Comparison of ENCODE assay signal across 20 cellular contexts in the genomic region with DNA sequence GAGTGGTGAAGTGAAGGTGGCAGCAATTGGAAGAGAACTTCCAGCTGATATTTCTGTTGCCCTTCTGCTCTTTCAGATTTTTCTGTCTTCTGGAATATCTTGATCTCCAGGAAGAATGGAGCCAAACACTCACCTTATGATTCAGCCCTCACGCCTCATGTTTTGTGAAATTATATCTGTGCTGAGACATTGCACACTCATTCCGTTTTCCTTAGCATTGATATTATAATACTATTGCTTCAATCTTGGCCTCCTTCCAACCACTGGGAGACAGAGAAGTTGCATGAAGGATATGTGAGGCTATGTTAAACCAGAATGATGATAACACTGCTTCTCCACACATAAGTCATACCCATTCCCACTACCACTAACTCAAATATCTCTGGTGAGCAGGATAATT.
DNase-seq lines count a peak whose midpoint lies in the region; TF ChIP-seq lines count a peak whose summit lies in the region.
"Had no signal": no experiment of that assay in that cellular context is flagged by ENCODE, and none has a peak within 500 bp of the region (broad histone marks: within the 10 kb centered on the region; RNA-seq: fewer than 3 reads in every experiment).

No MANE protein-coding gene starts in this region.

- H3K4me3 ChIP-seq in epithelial cell of esophagus (ENCODE audit: low read length), result no peak overlapping the region
- H3K4me3 ChIP-seq in trophoblast cell (ENCODE audit: low read depth, low read length), result no peak overlapping the region
- H3K4me3 ChIP-seq: ascending aorta, HAP-1, heart right ventricle, thoracic aorta had no signal

- no peak overlapping the region for H2BK120ac ChIP-seq in trophoblast cell (ENCODE audit: insufficient read depth, low read length, poor library complexity)

- H3K79me2 ChIP-seq in trophoblast cell (ENCODE audit: control insufficient read depth, insufficient read depth, low read length, poor library complexity), result peaks cover 2% of the 10 kb centered on the region

- no peak overlapping the region for H3K18ac ChIP-seq in trophoblast cell (ENCODE audit: low read length)

- H4K91ac ChIP-seq in trophoblast cell (ENCODE audit: low read depth, low read length), result no peak overlapping the region

- peaks cover 14 to 19% of the 10 kb centered on the region in 2 experiments for H3K4me1 ChIP-seq in trophoblast cell (ENCODE audit: control insufficient read depth in 1 of 2, insufficient read depth in 2 of 2, low read length in 2 of 2)
- H3K4me1 ChIP-seq: HAP-1 had no signal

- no CpG with 5 or more reads among the region's 2 CpGs for WGBS in trophoblast cell (ENCODE audit: extremely low coverage, insufficient coverage, insufficient read length)

- DNase-seq in HCEC 1CT, result peak; percentile 90
- peak; percentile 15 for DNase-seq in RKO (ENCODE audit: low spot score)
- peak; percentile 97 for DNase-seq in epithelial cell of esophagus (ENCODE audit: low read depth)
- no peak for DNase-seq in trophoblast cell
- no peak for DNase-seq in NCI-H1105 treated with DMSO at 0.1 percent for 48 hours (lab: John Stamatoyannopoulos, UW)
- no peak for DNase-seq in GM20000 (ENCODE audit: low spot score)
- DNase-seq in superior temporal gyrus (ENCODE audit: extremely low spot score), result no peak
- no peak for DNase-seq in iPS-NIHi7 (ENCODE audit: extremely low spot score)
- DNase-seq: activated CD4-positive, alpha-beta T cell treated with anti-CD3 and anti-CD28 coated beads, Interleukin-2, amount 50 U/mL, for 48 hours; DND-41; heart right ventricle; Kasumi-1; left cardiac atrium; NCI-H2029; NCI-H82; posterior cingulate gyrus; SHP77 had no signal

- peak overlapping the region; percentile 59 for H2BK12ac ChIP-seq in trophoblast cell (ENCODE audit: low read length)

- H3K4ac ChIP-seq in trophoblast cell (ENCODE audit: low read depth, low read length), result no peak overlapping the region

- no peak overlapping the region for H4K8ac ChIP-seq in trophoblast cell (ENCODE audit: low read depth, low read length)

- H2BK5ac ChIP-seq in trophoblast cell (ENCODE audit: low read depth, low read length, poor library complexity), result no peak overlapping the region

- no peaks in the 10 kb centered on the region for H3K27me3 ChIP-seq in trophoblast cell (ENCODE audit: insufficient read depth, low read length)
- H3K27me3 ChIP-seq: ascending aorta, heart right ventricle had no signal

- H3K14ac ChIP-seq in trophoblast cell (ENCODE audit: low read length), result no peak overlapping the region

- no peak overlapping the region for H3K9ac ChIP-seq in trophoblast cell (ENCODE audit: low read length)

- no peak overlapping the region for H3K4me2 ChIP-seq in trophoblast cell (ENCODE audit: low read length)

- peaks cover 27% of the 10 kb centered on the region for H3K79me1 ChIP-seq in trophoblast cell (ENCODE audit: low read length)

- H3K9me3 ChIP-seq in trophoblast cell (ENCODE audit: insufficient read depth, low read depth, low read length), result no peaks in the 10 kb centered on the region
- H3K9me3 ChIP-seq: ascending aorta, HAP-1, heart right ventricle, thoracic aorta had no signal

- no peak overlapping the region for H3K27ac ChIP-seq in trophoblast cell (ENCODE audit: low read depth, low read length)
- H3K27ac ChIP-seq: ascending aorta, thoracic aorta had no signal

- no peak overlapping the region for H3K23ac ChIP-seq in trophoblast cell (ENCODE audit: low read length)

- no peak overlapping the region for H2AFZ ChIP-seq in trophoblast cell (ENCODE audit: insufficient read depth, low read length, poor library complexity)

- no peak overlapping the region for H2AK5ac ChIP-seq in trophoblast cell (ENCODE audit: low read length)

- H3K36me3 ChIP-seq in trophoblast cell (ENCODE audit: control insufficient read depth in 1 of 2, insufficient read depth in 2 of 2, low read length in 2 of 2), result no peaks in the 10 kb centered on the region
- H3K36me3 ChIP-seq: ascending aorta, HAP-1, heart right ventricle, thoracic aorta had no signal

- TF ChIP-seq CTCF in epithelial cell of esophagus (IDR thresholded peaks at IDR 0.05; ENCODE audit: insufficient read depth, low read depth, low read length, missing control alignments) (no peak), GM20000 (IDR thresholded peaks at IDR 0.05; ENCODE audit: extremely low read depth, missing control alignments) (no peak)

- H4K12ac ChIP-seq in trophoblast cell (ENCODE audit: low read depth, low read length), result no peak overlapping the region

Comparison
In these comparisons a context has a peak if more than half of its experiments do, and no peak if none do; other contexts are left out.
1. DNase-seq: peak in HCEC 1CT (single experiment), RKO (single experiment) and epithelial cell of esophagus (single experiment); none in trophoblast cell (0 of 2), NCI-H1105 treated with DMSO at 0.1 percent for 48 hours (single experiment), GM20000 (single experiment), superior temporal gyrus (single experiment) and iPS-NIHi7 (single experiment).